In the genomic region with DNA sequence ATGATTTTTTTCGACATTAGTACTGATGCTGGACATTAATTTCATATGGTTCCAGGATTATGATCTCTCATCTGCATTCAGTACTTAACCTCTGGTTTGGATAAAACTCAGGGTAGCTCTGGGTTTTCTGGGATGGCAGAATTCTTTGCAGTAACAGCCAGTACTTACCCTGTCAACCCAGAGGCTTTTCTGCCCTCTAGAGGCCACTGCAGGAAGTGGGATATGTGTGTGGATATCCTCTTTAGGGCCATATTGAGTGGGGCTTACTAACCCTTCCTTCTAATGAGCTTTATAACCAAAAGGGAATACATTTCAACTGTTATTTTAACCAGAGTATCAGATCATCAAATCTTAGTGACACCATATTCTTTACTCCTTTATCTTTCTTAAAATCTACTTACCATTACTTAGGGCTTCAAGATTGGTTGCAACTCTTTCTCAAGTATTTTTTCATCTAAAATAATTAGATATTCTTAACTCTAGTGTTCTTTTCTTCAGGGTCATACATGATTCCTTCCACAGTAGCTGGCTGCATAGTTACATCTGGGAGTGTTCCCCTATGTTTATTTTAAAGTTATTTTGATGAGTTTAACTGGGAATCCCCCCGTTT, we compare ENCODE assay signal across 8 cellular contexts.
A peak's percentile ranks its signal among the peaks of the same experiment; 100 is the strongest.
DNase-seq lines count a peak whose midpoint lies in the region; ATAC-seq and TF ChIP-seq lines count a peak whose summit lies in the region.

No MANE protein-coding gene starts in this region.

- no peak overlapping the region for H3K27ac Mint-ChIP-seq in activated CD8-positive, alpha-beta T cell treated with anti-CD3 and anti-CD28 coated beads, Interleukin-2, amount 10 ng/mL, durations not matched to agents 7 days and 5 days
- H3K27ac Mint-ChIP-seq in effector memory CD8-positive, alpha-beta T cell, result no peak overlapping the region

- H3K36me3 Mint-ChIP-seq in activated CD8-positive, alpha-beta T cell treated with anti-CD3 and anti-CD28 coated beads, Interleukin-2, amount 10 ng/mL, durations not matched to agents 7 days and 5 days (ENCODE audit: low read depth), result no peaks in the 10 kb centered on the region
- no peaks in the 10 kb centered on the region for H3K36me3 Mint-ChIP-seq in effector memory CD8-positive, alpha-beta T cell (ENCODE audit: insufficient read depth)

- no peaks in the 10 kb centered on the region for H3K9me3 Mint-ChIP-seq in activated CD8-positive, alpha-beta T cell treated with anti-CD3 and anti-CD28 coated beads, Interleukin-2, amount 10 ng/mL, durations not matched to agents 7 days and 5 days (ENCODE audit: insufficient read depth)
- H3K9me3 Mint-ChIP-seq in effector memory CD8-positive, alpha-beta T cell, result peaks cover 6 to 16% of the 10 kb centered on the region in 2 donors

- POLR2A ChIA-PET in activated CD8-positive, alpha-beta T cell treated with anti-CD3 and anti-CD28 coated beads, Interleukin-2, amount 10 ng/mL, durations not matched to agents 7 days and 5 days (lab: Charles Lee), result no interaction called here

- TF ChIP-seq CTCF in GM13977 (IDR thresholded peaks at IDR 0.05; ENCODE audit: extremely low read depth, insufficient read depth, missing control alignments), result peak; percentile 51

- H3K27me3 Mint-ChIP-seq in activated CD8-positive, alpha-beta T cell treated with anti-CD3 and anti-CD28 coated beads, Interleukin-2, amount 10 ng/mL, durations not matched to agents 7 days and 5 days (ENCODE audit: low read depth), result no peaks in the 10 kb centered on the region
- H3K27me3 Mint-ChIP-seq in effector memory CD8-positive, alpha-beta T cell, result no peaks in the 10 kb centered on the region

- in situ Hi-C loops in GM13977 (cut with MboI; ENCODE audit: low pct_unique_long_range_greater_than_20kb, low sequenced_read_pairs, unreplicated experiment), result no loop called here

- no peak overlapping the region for H3K4me3 Mint-ChIP-seq in activated CD8-positive, alpha-beta T cell treated with anti-CD3 and anti-CD28 coated beads, Interleukin-2, amount 10 ng/mL, durations not matched to agents 7 days and 5 days
- no peak overlapping the region for H3K4me3 Mint-ChIP-seq in effector memory CD8-positive, alpha-beta T cell

- CTCF ChIA-PET in activated CD8-positive, alpha-beta T cell treated with anti-CD3 and anti-CD28 coated beads, Interleukin-2, amount 10 ng/mL, durations not matched to agents 7 days and 5 days (lab: Charles Lee), result interaction anchor here (1.3 to 1.9 kb wide), 2 partner anchors 15 to 19 kb away, joined by 5 to 8 read pairs; no protein-coding TSS in a partner anchor

- ATAC-seq in activated CD8-positive, alpha-beta T cell treated with anti-CD3 and anti-CD28 coated beads, Interleukin-2, amount 10 ng/mL, durations not matched to agents 7 days and 5 days, result no peak
- ATAC-seq in HG03175 (IDR thresholded peaks at IDR 0.05; ENCODE audit: unreplicated experiment), result no peak
- no peak for ATAC-seq in effector memory CD8-positive, alpha-beta T cell (replicated peaks)

- DNase-seq in AML-193 (lab: John Stamatoyannopoulos, UW), result peak; percentile 15 to 26
- no peak for DNase-seq in GM13977 (ENCODE audit: low spot score)
- peak; percentile 9 for DNase-seq in NCI-H2029 (lab: John Stamatoyannopoulos, UW)
- peak; percentile 27 for DNase-seq in activated CD8-positive, alpha-beta T cell treated with anti-CD3 and anti-CD28 coated beads, Interleukin-2, amount 10 ng/mL, durations not matched to agents 7 days and 5 days
- peak; percentile 45 for DNase-seq in midbrain (lab: John Stamatoyannopoulos, UW)
- no peak for DNase-seq in effector memory CD8-positive, alpha-beta T cell
- DNase-seq in HCEC 1CT, result no peak

- no peaks in the 10 kb centered on the region for H3K4me1 Mint-ChIP-seq in activated CD8-positive, alpha-beta T cell treated with anti-CD3 and anti-CD28 coated beads, Interleukin-2, amount 10 ng/mL, durations not matched to agents 7 days and 5 days (ENCODE audit: low read depth)
- no peaks in the 10 kb centered on the region for H3K4me1 Mint-ChIP-seq in effector memory CD8-positive, alpha-beta T cell (ENCODE audit: low read depth in 2 of 2)

Comparison
In these comparisons a context has a peak if more than half of its experiments do, and no peak if none do; other contexts are left out.
1. DNase-seq: peak in AML-193 (2 of 2), NCI-H2029 (single experiment), activated CD8-positive, alpha-beta T cell treated with anti-CD3 and anti-CD28 coated beads, Interleukin-2, amount 10 ng/mL, durations not matched to agents 7 days and 5 days (single experiment) and midbrain (single experiment); none in GM13977 (single experiment), effector memory CD8-positive, alpha-beta T cell (0 of 3) and HCEC 1CT (single experiment).